Comparison of ENCODE assay signal across 30 cellular contexts in genomic region chr9:112870556-112870955, GRCh38. TPM values are rescaled to one million over a fixed set of nuclear protein-coding genes. Genes with fewer than 3 reads are reported as not detected.
"Had no signal": no experiment of that assay in that cellular context is flagged by ENCODE, and none has a peak within 500 bp of the region (broad histone marks: within the 10 kb centered on the region; RNA-seq: fewer than 3 reads in every experiment).

No MANE protein-coding gene starts in this region.

- H3K4me1 ChIP-seq: ascending aorta had no signal

- H3K4me3 ChIP-seq: ascending aorta, cardiac muscle cell, SJCRH30, SK-N-MC had no signal

- H3K36me3 ChIP-seq: cardiac muscle cell, SJCRH30 had no signal

- DNase-seq: activated CD4-positive, alpha-beta T cell treated with anti-CD3 and anti-CD28 coated beads for 36 hours; activated CD4-positive, alpha-beta T cell treated with anti-CD3 and anti-CD28 coated beads, Interleukin-2, amount 10 ng/mL, durations not matched to agents 7 days and 5 days; activated CD4-positive, alpha-beta T cell treated with anti-CD3 and anti-CD28 coated beads, Interleukin-2, amount 50 U/mL, for 48 hours; activated CD8-positive, alpha-beta T cell treated with anti-CD3 and anti-CD28 coated beads, Interleukin-2, amount 10 ng/mL, durations not matched to agents 7 days and 5 days; activated gamma-delta T cell; activated naive CD4-positive, alpha-beta T cell treated with Interleukin-2 at 50 U/mL for 16 hours; activated naive CD8-positive, alpha-beta T cell treated with anti-CD3 and anti-CD28 coated beads, Interleukin-2, amount 10 ng/mL, durations not matched to agents 7 days and 5 days; activated T-cell treated with anti-CD3 and anti-CD28 coated beads, Interleukin-2, amount 50 U/mL, for 24 hours; amygdala; NCI-H1092 treated with DMSO at 0.1 percent for 48 hours; NCI-H187; NCI-H2029 treated with DMSO at 0.1 percent for 48 hours; NCI-H2107; NCI-H2171; NCI-H510A; NCI-H526; NCI-H748 treated with DMSO at 0.1 percent for 48 hours; SHP77; SJCRH30 had no signal

- H3K9ac ChIP-seq: KMS-11 had no signal

- H3K4me2 ChIP-seq: KMS-11 had no signal

- H3K27me3 ChIP-seq: ascending aorta, cardiac muscle cell, SJCRH30 had no signal

- H3K9me3 ChIP-seq: ascending aorta, SJCRH30 had no signal

- ATAC-seq: activated CD4-positive, alpha-beta T cell treated with anti-CD3 and anti-CD28 coated beads for 36 hours; activated CD4-positive, CD25-positive, alpha-beta regulatory T cell treated with anti-CD3 and anti-CD28 coated beads, Interleukin-2, amount 50 U/mL, for 24 hours; activated CD8-positive, alpha-beta T cell treated with anti-CD3 and anti-CD28 coated beads, Interleukin-2, amount 10 ng/mL, durations not matched to agents 7 days and 5 days; WTC11 had no signal

- H3K27ac ChIP-seq: ascending aorta, cardiac muscle cell, KMS-11, SJCRH30, SK-N-MC had no signal

- FAIRE-seq: TTC549 had no signal

RNA-seq across cellular contexts. Expression of gene SLC46A2, which starts 20.1 kb away (rescaled TPM):
- total RNA-seq: activated CD4-positive, alpha-beta T cell treated with anti-CD3 and anti-CD28 coated beads for 36 hours; activated CD4-positive, alpha-beta T cell treated with anti-CD3 and anti-CD28 coated beads, Interleukin-2, amount 10 ng/mL, durations not matched to agents 7 days and 5 days; activated CD8-positive, alpha-beta T cell treated with anti-CD3 and anti-CD28 coated beads, Interleukin-2, amount 10 ng/mL, durations not matched to agents 7 days and 5 days; activated naive CD8-positive, alpha-beta T cell treated with anti-CD3 and anti-CD28 coated beads, Interleukin-2, amount 10 ng/mL, durations not matched to agents 7 days and 5 days; activated T-helper 2 cell treated with anti-CD3 and anti-CD28 coated beads, Interferon-gamma antibody, Interleukin-2, Interleukin-4, amounts not matched to agents 10 μg/mL and 5 μg/mL and 100 μg/mL, durations not matched to agents 14 hours and 24 hours and 36 hours; ascending aorta; cardiac muscle cell; LHCN-M2; OCI-LY7; SJCRH30; T-helper 1 cell treated with Interleukin-12 subunit alpha and Interleukin-12 subunit beta and Interleukin-4 antibody, amounts not matched to agents 30 ng/mL and 1 ng/mL, for 36 hours; WTC11 had no signal
- polyA plus RNA-seq: cardiac muscle cell had no signal
